ENCODE assay signal across 9 cellular contexts in the genomic region with DNA sequence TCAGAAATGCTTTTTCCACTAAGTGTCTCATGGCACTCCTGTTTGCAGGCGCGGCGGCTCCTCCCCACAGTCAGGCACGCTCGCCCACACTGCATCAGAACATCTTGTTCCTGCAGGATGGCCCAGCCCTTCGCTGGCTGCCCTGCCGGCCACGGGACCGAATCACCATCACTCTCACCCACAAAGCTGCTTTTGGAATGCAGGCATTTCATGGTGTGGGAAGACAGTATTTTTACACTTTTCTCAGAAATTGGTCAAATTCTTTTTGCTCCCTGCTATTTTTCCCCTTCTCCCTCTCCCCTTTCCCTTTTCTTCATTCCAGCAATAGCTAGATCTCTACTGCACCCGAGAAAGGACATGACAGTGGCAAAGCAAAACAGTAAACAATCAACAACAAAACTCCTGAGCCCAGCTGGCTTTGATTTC.
DNase-seq lines count a peak whose midpoint lies in the region; ATAC-seq and TF ChIP-seq lines count a peak whose summit lies in the region.
"Had no signal": no experiment of that assay in that cellular context is flagged by ENCODE, and none has a peak within 500 bp of the region (broad histone marks: within the 10 kb centered on the region; RNA-seq: fewer than 3 reads in every experiment).

No MANE protein-coding gene starts in this region.

- no peaks in the 10 kb centered on the region for H3K36me3 Mint-ChIP-seq in activated T-cell treated with anti-CD3 and anti-CD28 coated beads, Interleukin-2, amount 50 U/mL, for 72 hours (ENCODE audit: insufficient read depth in 2 of 2)

- WGBS in urinary bladder = 65% methylated on average over 10 of the region's 10 CpGs

- no peak for ATAC-seq in PC-3
- no peak for ATAC-seq in GM21786 (IDR thresholded peaks at IDR 0.05; ENCODE audit: unreplicated experiment)
- no peak for ATAC-seq in activated T-cell treated with anti-CD3 and anti-CD28 coated beads, Interleukin-2, amount 50 U/mL, for 72 hours (replicated peaks in 1 of 2)

- H3K27me3 Mint-ChIP-seq in activated T-cell treated with anti-CD3 and anti-CD28 coated beads, Interleukin-2, amount 50 U/mL, for 72 hours (ENCODE audit: low read depth) = peaks cover 4% of the 10 kb centered on the region

- H3K9me2 ChIP-seq in PC-3 (replicated peaks; ENCODE audit: low read length) = no peaks in the 10 kb centered on the region

- no peaks in the 10 kb centered on the region for H3K79me2 ChIP-seq in PC-3 (ENCODE audit: low read length)

- H3K4me3 ChIP-seq in PC-3 (ENCODE audit: low read length) = no peak overlapping the region
- no peak overlapping the region for H3K4me3 ChIP-seq in epithelial cell of proximal tubule (ENCODE audit: low read depth, low read length)
- H3K4me3 ChIP-seq in urinary bladder (ENCODE audit: low read depth, low read length) = no peak overlapping the region
- H3K4me3 ChIP-seq: cardiac muscle cell had no signal

- no peaks in the 10 kb centered on the region for H3K4me1 Mint-ChIP-seq in activated T-cell treated with anti-CD3 and anti-CD28 coated beads, Interleukin-2, amount 50 U/mL, for 72 hours (ENCODE audit: low read depth)

- no peaks in the 10 kb centered on the region for H3K9me3 ChIP-seq in PC-3 (ENCODE audit: low read length)

- H3K9ac ChIP-seq in PC-3 (ENCODE audit: low read length) = no peak overlapping the region

- H3K9me3 Mint-ChIP-seq in activated T-cell treated with anti-CD3 and anti-CD28 coated beads, Interleukin-2, amount 50 U/mL, for 72 hours = peaks cover 0 to 3% of the 10 kb centered on the region in 2 donors

- 0 out of 2 replicates have a peak overlapping the region, but pooled peaks have one; percentile 10 for H2AFZ ChIP-seq in PC-3 (ENCODE audit: low read length)

- H3K4me2 ChIP-seq in PC-3 (ENCODE audit: low read length) = no peak overlapping the region

- H3K36me3 ChIP-seq in PC-3 (ENCODE audit: low read depth, low read length) (no peaks in the 10 kb centered on the region), urinary bladder (ENCODE audit: insufficient read depth) (no peaks in the 10 kb centered on the region)
- H3K36me3 ChIP-seq: cardiac muscle cell had no signal

- H3K27ac ChIP-seq in PC-3 (ENCODE audit: low read length) (no peak overlapping the region), urinary bladder (ENCODE audit: low read depth) (peak overlapping the region; percentile 81)
- H3K27ac ChIP-seq: cardiac muscle cell had no signal

- H3K4me3 Mint-ChIP-seq in activated T-cell treated with anti-CD3 and anti-CD28 coated beads, Interleukin-2, amount 50 U/mL, for 72 hours = no peak overlapping the region

- H4K20me1 ChIP-seq in PC-3 (ENCODE audit: low read length) = no peaks in the 10 kb centered on the region

- intact Hi-C loops in PC-3 (cut with micrococcal nuclease) = no loop called here

- DNase-seq in PC-3 (no peak), epithelial cell of proximal tubule (ENCODE audit: low read depth) (peak; percentile 16), myocyte (ENCODE audit: low read depth) (peak; percentile 85), DMS114 treated with DMSO at 0.1 percent for 48 hours (lab: John Stamatoyannopoulos, UW; ENCODE audit: unreplicated experiment) (no peak), NCI-H1048 (lab: John Stamatoyannopoulos, UW) (no peak)
- DNase-seq in activated T-cell treated with anti-CD3 and anti-CD28 coated beads, Interleukin-2, amount 50 U/mL, for 72 hours = no peak

- no peaks in the 10 kb centered on the region for H3F3A ChIP-seq in PC-3 (ENCODE audit: low read length, unreplicated experiment)

- H3K4me1 ChIP-seq in PC-3 (ENCODE audit: insufficient read depth, low read length) (peaks cover 9% of the 10 kb centered on the region), urinary bladder (ENCODE audit: insufficient read depth) (no peaks in the 10 kb centered on the region)

- H3K27me3 ChIP-seq in PC-3 (ENCODE audit: low read length) = no peaks in the 10 kb centered on the region
- H3K27me3 ChIP-seq: cardiac muscle cell had no signal

- TF ChIP-seq CTCF in PC-3 (conservative IDR thresholded peaks at IDR 0.05; ENCODE audit: low read depth, low read length) (no peak), epithelial cell of proximal tubule (conservative IDR thresholded peaks at IDR 0.05; ENCODE audit: low read depth, low read length) (no peak)

- no TSS peak for BruUV-seq in PC-3 (replicated peaks; lab: Mats Ljungman, UMichigan)

- CTCF ChIA-PET in PC-3 (lab: Charles Lee) = no interaction called here

- H3K27ac Mint-ChIP-seq in activated T-cell treated with anti-CD3 and anti-CD28 coated beads, Interleukin-2, amount 50 U/mL, for 72 hours = no peak overlapping the region

- POLR2A ChIA-PET in PC-3 (lab: Charles Lee; ENCODE audit: unreplicated experiment) = no interaction called here

Comparison
In these comparisons a context has a peak if more than half of its experiments do, and no peak if none do; other contexts are left out.
1. DNase-seq: peak in epithelial cell of proximal tubule (single experiment) and myocyte (single experiment); none in PC-3 (single experiment), DMS114 treated with DMSO at 0.1 percent for 48 hours (single experiment), activated T-cell treated with anti-CD3 and anti-CD28 coated beads, Interleukin-2, amount 50 U/mL, for 72 hours (0 of 2) and NCI-H1048 (single experiment).